Comparison of ENCODE assay signal across 8 cellular contexts in the genomic region with DNA sequence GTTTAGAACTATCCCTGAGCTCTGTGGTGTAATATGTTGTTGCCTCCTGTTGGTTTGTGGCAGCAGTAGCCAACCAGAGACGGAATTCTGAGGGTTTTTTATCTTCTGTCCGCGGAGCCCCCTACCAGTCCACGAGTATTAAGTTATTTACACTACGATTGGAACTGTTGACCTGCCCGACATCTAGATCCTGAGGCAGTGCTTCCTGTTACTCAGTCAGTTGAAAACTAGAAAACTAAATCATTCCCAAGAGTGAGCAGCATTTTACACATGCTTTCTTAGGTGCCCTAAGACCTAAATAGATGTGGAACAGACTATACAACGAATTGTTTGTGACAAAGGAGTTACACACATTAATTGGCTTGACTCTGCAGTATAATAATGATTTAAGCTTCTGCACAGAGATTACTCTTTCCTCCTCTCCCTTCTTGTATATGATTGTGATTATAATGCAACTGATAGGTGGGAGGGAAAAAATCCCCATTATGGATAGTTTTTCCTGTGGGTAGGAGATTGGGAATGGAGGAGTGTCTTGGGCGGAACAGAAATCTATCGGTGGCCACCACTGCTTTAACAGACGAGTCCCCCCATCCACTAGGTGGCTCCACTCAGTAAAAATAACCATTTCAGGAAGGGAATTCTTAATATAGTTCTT. TPM values are rescaled to one million over a fixed set of nuclear protein-coding genes. Genes with fewer than 3 reads are reported as not detected.
DNase-seq lines count a peak whose midpoint lies in the region; FAIRE-seq and TF ChIP-seq lines count a peak whose summit lies in the region.

No MANE protein-coding gene starts in this region.

- peak; percentile 25 for DNase-seq in activated CD8-positive, alpha-beta memory T cell treated with anti-CD3 and anti-CD28 coated beads, Interleukin-2, amount 50 U/mL, for 4 hours
- DNase-seq in activated CD8-positive, alpha-beta memory T cell treated with anti-CD3 and anti-CD28 coated beads, Interleukin-2, amount 50 U/mL, for 48 hours, result no peak
- DNase-seq in LHCN-M2 (ENCODE audit: low read depth), result peak; percentile 71
- peak; percentile 54 to 65 for DNase-seq in SHP77 (lab: John Stamatoyannopoulos, UW)
- peak; percentile 76 for DNase-seq in astrocyte of the hippocampus (ENCODE audit: low read depth, low spot score)
- DNase-seq in stimulated activated CD4-positive, alpha-beta T cell treated with anti-CD3 and anti-CD28 coated beads, Interleukin-1b, Interleukin-23, amount 100 ng/mL, for 48 hours, result peak; percentile 14
- no peak for DNase-seq in GM12891 (ENCODE audit: insufficient read length, low spot score)

- peak; percentile 30 for FAIRE-seq in islet of Langerhans (lab: Jason Lieb, UNC)
- FAIRE-seq in GM12891 (lab: Jason Lieb, UNC), result no peak

- TF ChIP-seq POLR2A in GM12891 (IDR thresholded peaks at IDR 0.05; ENCODE audit: low read depth, low read length), result no peak

TF ChIP-seq in GM12891, 5 proteins besides CTCF, POLR2A, EP300 and RAD21:
- TF ChIP-seq POLR2AphosphoS5 (IDR thresholded peaks at IDR 0.05; ENCODE audit: low read depth, low read length), result no peak
- no peak for TF ChIP-seq POU2F2 (IDR thresholded peaks at IDR 0.05; ENCODE audit: low read depth, low read length)
- no peak for TF ChIP-seq SPI1 (IDR thresholded peaks at IDR 0.05; ENCODE audit: low read depth, low read length)
- no peak for TF ChIP-seq TAF1 (IDR thresholded peaks at IDR 0.05; ENCODE audit: low read depth, low read length)
- no peak for TF ChIP-seq PAX5 (IDR thresholded peaks at IDR 0.05; ENCODE audit: insufficient read depth, low read length, severe bottlenecking)

RNA-seq across cellular contexts. Expression of gene PTP4A1, which starts 1.7 kb away (rescaled TPM):
- 19.0 and 28.5 TPM in 2 replicates for total RNA-seq in LHCN-M2 (2014; rRNA removed)
- 36.2 TPM for polyA plus RNA-seq in LHCN-M2 (2012)
- polyA plus RNA-seq in GM12891 (2012; ENCODE audit: low read depth, missing spikeins), result 35.5 TPM

Comparison
In these comparisons a context has a peak if more than half of its experiments do, and no peak if none do; other contexts are left out.
1. DNase-seq: peak in activated CD8-positive, alpha-beta memory T cell treated with anti-CD3 and anti-CD28 coated beads, Interleukin-2, amount 50 U/mL, for 4 hours (single experiment), LHCN-M2 (single experiment), SHP77 (2 of 2), astrocyte of the hippocampus (single experiment) and stimulated activated CD4-positive, alpha-beta T cell treated with anti-CD3 and anti-CD28 coated beads, Interleukin-1b, Interleukin-23, amount 100 ng/mL, for 48 hours (single experiment); none in activated CD8-positive, alpha-beta memory T cell treated with anti-CD3 and anti-CD28 coated beads, Interleukin-2, amount 50 U/mL, for 48 hours (single experiment) and GM12891 (single experiment).